ENCODE assay signal across 19 cellular contexts in the genomic region with DNA sequence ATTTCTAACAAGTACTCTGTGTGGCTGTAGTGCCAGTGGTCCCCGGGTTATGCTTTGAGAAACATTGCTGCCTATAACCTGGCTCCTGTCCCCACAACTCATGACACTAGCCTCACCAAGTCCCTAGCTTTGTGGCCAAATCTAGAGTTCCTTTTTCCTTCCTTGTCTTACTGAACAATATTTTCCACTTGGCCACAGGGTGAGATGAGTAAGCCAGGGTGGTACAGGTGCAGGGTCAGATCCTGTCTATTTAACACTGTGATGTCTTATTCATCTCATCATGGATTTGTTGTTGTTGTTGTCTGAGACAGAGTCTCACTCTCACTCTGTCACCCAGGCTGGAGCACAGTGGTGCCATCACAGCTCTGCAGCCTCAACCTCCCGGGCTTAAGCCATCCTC. TPM values are rescaled to one million over a fixed set of nuclear protein-coding genes. Genes with fewer than 3 reads are reported as not detected.
DNase-seq lines count a peak whose midpoint lies in the region; ATAC-seq and TF ChIP-seq lines count a peak whose summit lies in the region.
"Had no signal": no experiment of that assay in that cellular context is flagged by ENCODE, and none has a peak within 500 bp of the region (broad histone marks: within the 10 kb centered on the region; RNA-seq: fewer than 3 reads in every experiment).

No MANE protein-coding gene starts in this region.

- H3K27me3 ChIP-seq in OCI-LY1 (ENCODE audit: insufficient read depth, low read length), result no peaks in the 10 kb centered on the region
- H3K27me3 ChIP-seq: breast epithelium had no signal

- no peaks in the 10 kb centered on the region for H3K9me2 ChIP-seq in OCI-LY1 (ENCODE audit: low read depth, low read length)

- H4K20me1 ChIP-seq in OCI-LY1 (ENCODE audit: insufficient read depth, low read length), result no peaks in the 10 kb centered on the region

- no peak overlapping the region for H2AFZ ChIP-seq in OCI-LY1 (ENCODE audit: low read length)
- H2AFZ ChIP-seq: GM23338 had no signal

- no peaks in the 10 kb centered on the region for H3K79me2 ChIP-seq in OCI-LY1 (ENCODE audit: insufficient read depth, low read length)

- peaks cover 52% of the 10 kb centered on the region for H3K4me1 ChIP-seq in OCI-LY1 (ENCODE audit: insufficient read depth, low read length, severe bottlenecking)
- H3K4me1 ChIP-seq: breast epithelium, SJSA1 had no signal

- H3F3A ChIP-seq in OCI-LY1 (ENCODE audit: insufficient read depth, low read length), result no peaks in the 10 kb centered on the region

- ATAC-seq in sciatic nerve, result no peak
- ATAC-seq: GM23338, left lobe of liver had no signal

- H3K27ac ChIP-seq in OCI-LY1 (ENCODE audit: low read depth, low read length, poor library complexity, severe bottlenecking), result peak overlapping the region; percentile 37
- H3K27ac ChIP-seq: 22Rv1, breast epithelium, SJSA1 had no signal

- TF ChIP-seq CTCF in OCI-LY1 (IDR thresholded peaks at IDR 0.05; ENCODE audit: low read length) (no peak), GM10266 (IDR thresholded peaks at IDR 0.05; ENCODE audit: control insufficient read depth, insufficient read depth, low read depth, missing control alignments) (no peak)

- H3K36me3 ChIP-seq in OCI-LY1 (ENCODE audit: insufficient read depth, low read length), result no peaks in the 10 kb centered on the region; the same call in 1 of the 2 replicates
- H3K36me3 ChIP-seq: breast epithelium, SJSA1 had no signal

- no peaks in the 10 kb centered on the region for H3K9me3 ChIP-seq in OCI-LY1 (ENCODE audit: low read length)
- H3K9me3 ChIP-seq: breast epithelium, SJSA1 had no signal

- DNase-seq in NOMO-1 treated with DMSO at 0.1 percent for 48 hours (lab: John Stamatoyannopoulos, UW; ENCODE audit: unreplicated experiment) (peak; percentile 32), NOMO-1 treated with dmso at 0.1 percent for 144 hours (lab: John Stamatoyannopoulos, UW; ENCODE audit: unreplicated experiment) (no peak), sciatic nerve (ENCODE audit: low spot score) (peak; percentile 7), GM10266 (ENCODE audit: extremely low spot score) (no peak), NCI-H2107 treated with DMSO at 0.1 percent for 48 hours (lab: John Stamatoyannopoulos, UW; ENCODE audit: unreplicated experiment) (no peak)
- DNase-seq: activated T-cell treated with anti-CD3 and anti-CD28 coated beads, Interleukin-2, amount 50 U/mL, for 48 hours; NCI-H1092; NCI-H2081 treated with DMSO at 0.1 percent for 48 hours; NCI-H510A treated with DMSO at 0.1 percent for 48 hours; stimulated activated CD4-positive, alpha-beta T cell treated with anti-CD3 and anti-CD28 coated beads, Interleukin-12 subunit alpha, Interleukin-12 subunit beta, amount 100 ng/mL, for 4 hours; stimulated activated naive CD4-positive, alpha-beta T cell treated with Interleukin-2 at 50 U/mL for 16 hours had no signal

- no peak overlapping the region for H3K4me2 ChIP-seq in OCI-LY1 (ENCODE audit: low read length)
- H3K4me2 ChIP-seq: GM23338 had no signal

- H3K4me3 ChIP-seq in OCI-LY1 (ENCODE audit: low read depth, low read length, poor library complexity, severe bottlenecking), result no peak overlapping the region
- H3K4me3 ChIP-seq: breast epithelium, GM23338, SJSA1 had no signal

- intact Hi-C loops in sciatic nerve (cut with DNase I), result no loop called here

- no peak overlapping the region for H3K9ac ChIP-seq in OCI-LY1 (ENCODE audit: low read length)

RNA-seq across cellular contexts. Expression of a gene that starts 18.6 kb away (rescaled TPM):
- total RNA-seq in sciatic nerve, result 3.9 TPM
- total RNA-seq: SJSA1 had no signal

RNA-seq across cellular contexts. Expression of a gene that starts 18.9 kb away (rescaled TPM):
- total RNA-seq in sciatic nerve, result 12.5 TPM

RNA-seq across cellular contexts. Expression of a gene that starts 37.8 kb away (rescaled TPM):
- total RNA-seq in sciatic nerve, result not detected
- total RNA-seq: B cell, breast epithelium, GM23338, left lobe of liver, mucosa of gallbladder, SJSA1 had no signal

RNA-seq across cellular contexts. Expression of a gene that starts 46.5 kb away (rescaled TPM):
- total RNA-seq in sciatic nerve, result 1.2 TPM

Comparison
In these comparisons a context has a peak if more than half of its experiments do, and no peak if none do; other contexts are left out.
1. DNase-seq: peak in NOMO-1 treated with DMSO at 0.1 percent for 48 hours (single experiment) and sciatic nerve (single experiment); none in NOMO-1 treated with dmso at 0.1 percent for 144 hours (single experiment), GM10266 (single experiment) and NCI-H2107 treated with DMSO at 0.1 percent for 48 hours (single experiment).